Comparison of ENCODE assay signal across 8 cellular contexts in genomic region chr22:20021196-20022181, GRCh38. TPM values are rescaled to one million over a fixed set of nuclear protein-coding genes. Genes with fewer than 3 reads are reported as not detected.
DNase-seq lines count a peak whose midpoint lies in the region; ATAC-seq and TF ChIP-seq lines count a peak whose summit lies in the region.

No MANE protein-coding gene starts in this region.

- no peaks in the 10 kb centered on the region for H3K27me3 Mint-ChIP-seq in activated CD4-positive, alpha-beta T cell treated with anti-CD3 and anti-CD28 coated beads for 36 hours
- peaks cover 6 to 10% of the 10 kb centered on the region in 2 donors for H3K27me3 Mint-ChIP-seq in stimulated activated naive B cell treated with anti-CD40 and anti-IgM and Interleukin-4, amounts not matched to agents 10 μg/mL and 1 μg/mL and 100 μg/mL, for 72 hours

- no peaks in the 10 kb centered on the region for H3K36me3 ChIP-seq in PC-3 (ENCODE audit: low read depth, low read length)

- no peaks in the 10 kb centered on the region for H3F3A ChIP-seq in PC-3 (ENCODE audit: low read length, unreplicated experiment)

- no peaks in the 10 kb centered on the region for H3K9me2 ChIP-seq in PC-3 (replicated peaks; ENCODE audit: low read length)

- no peaks in the 10 kb centered on the region for H3K27me3 ChIP-seq in PC-3 (ENCODE audit: low read length)

- TSS peak; percentile 45 for BruUV-seq in PC-3 (replicated peaks; lab: Mats Ljungman, UMichigan)

- H3K9me3 ChIP-seq in PC-3 (ENCODE audit: low read length), result no peaks in the 10 kb centered on the region

- H3K4me3 ChIP-seq in PC-3 (ENCODE audit: low read length), result peak overlapping the region; percentile 85

- peak overlapping the region; percentile 46; the same call in 1 of the 2 replicates for H2AFZ ChIP-seq in PC-3 (ENCODE audit: low read length)

- POLR2A ChIA-PET in activated CD4-positive, alpha-beta T cell treated with anti-CD3 and anti-CD28 coated beads for 36 hours (lab: Charles Lee), result interaction anchor here (0.5 to 2.0 kb wide), 4 partner anchors 17 to 96 kb away, joined by 3 to 5 read pairs (median 4); partner anchors contain the start of gene TRMT2A
- POLR2A ChIA-PET in PC-3 (lab: Charles Lee; ENCODE audit: unreplicated experiment), result interaction anchor here (0.6 kb wide), 1 partner anchor 37 kb away, joined by 3 read pairs; no protein-coding TSS in a partner anchor

- peaks cover 24% of the 10 kb centered on the region for H3K79me2 ChIP-seq in PC-3 (ENCODE audit: low read length)

- TF ChIP-seq CTCF in PC-3 (conservative IDR thresholded peaks at IDR 0.05; ENCODE audit: low read depth, low read length), result no peak

- ATAC-seq in activated CD4-positive, alpha-beta T cell treated with anti-CD3 and anti-CD28 coated beads for 36 hours, result no peak
- peak; percentile 33 for ATAC-seq in PC-3
- peak; percentile 33 for ATAC-seq in left colon
- peak; percentile 12 to 21 for ATAC-seq in stimulated activated naive B cell treated with anti-CD40 and anti-IgM and Interleukin-4, amounts not matched to agents 10 μg/mL and 1 μg/mL and 100 μg/mL, for 72 hours (replicated peaks)

- H3K4me1 ChIP-seq in PC-3 (ENCODE audit: insufficient read depth, low read length), result peaks cover 17% of the 10 kb centered on the region

- CTCF ChIA-PET in activated CD4-positive, alpha-beta T cell treated with anti-CD3 and anti-CD28 coated beads for 36 hours (lab: Charles Lee), result interaction anchor here (0.6 to 0.7 kb wide), 3 partner anchors 43 to 1672 kb away, joined by 3 read pairs; no protein-coding TSS in a partner anchor
- CTCF ChIA-PET in PC-3 (lab: Charles Lee), result no interaction called here

- H3K36me3 Mint-ChIP-seq in activated CD4-positive, alpha-beta T cell treated with anti-CD3 and anti-CD28 coated beads for 36 hours (ENCODE audit: low read depth), result no peaks in the 10 kb centered on the region
- peaks cover 8 to 9% of the 10 kb centered on the region in 2 donors for H3K36me3 Mint-ChIP-seq in stimulated activated naive B cell treated with anti-CD40 and anti-IgM and Interleukin-4, amounts not matched to agents 10 μg/mL and 1 μg/mL and 100 μg/mL, for 72 hours

- H3K9ac ChIP-seq in PC-3 (ENCODE audit: low read length), result peak overlapping the region; percentile 90

- DNase-seq in activated CD4-positive, alpha-beta T cell treated with anti-CD3 and anti-CD28 coated beads for 36 hours, result peak; percentile 43
- DNase-seq in activated CD4-positive, alpha-beta T cell treated with anti-CD3 and anti-CD28 coated beads for 1 hour, result no peak
- DNase-seq in PC-3 (peak; percentile 46), left colon (peak; percentile 50 to 57), GDM1 (lab: John Stamatoyannopoulos, UW) (no peak), SKM-1 treated with dmso at 0.1 percent for 144 hours (lab: John Stamatoyannopoulos, UW; ENCODE audit: unreplicated experiment) (no peak)
- DNase-seq in stimulated activated naive B cell treated with anti-CD40 and anti-IgM and Interleukin-4, amounts not matched to agents 10 μg/mL and 1 μg/mL and 100 μg/mL, for 72 hours, result peak; percentile 23

- intact Hi-C loops in activated CD4-positive, alpha-beta T cell treated with anti-CD3 and anti-CD28 coated beads for 36 hours (cut with DNase I, micrococcal nuclease), result loop anchor here (1.0 to 5.0 kb wide), 13 partner anchors 34 to 981 kb away; partner anchors contain the start of genes TRMT2A (in 2 of the 2), CDC45 (in 1 of the 2), CLTCL1 (in 1 of the 2) and COMT (in 1 of the 2)
- intact Hi-C loops in PC-3 (cut with micrococcal nuclease) (no loop called here), left colon (cut with DNase I, micrococcal nuclease) (no loop called here)

- H3K27ac ChIP-seq in PC-3 (ENCODE audit: low read length) (peak overlapping the region; percentile 67), cingulate gyrus (ENCODE audit: low read depth, low read length) (peak overlapping the region; percentile 94)

- no peaks in the 10 kb centered on the region for H3K9me3 Mint-ChIP-seq in activated CD4-positive, alpha-beta T cell treated with anti-CD3 and anti-CD28 coated beads for 36 hours (ENCODE audit: low read depth)
- no peaks in the 10 kb centered on the region for H3K9me3 Mint-ChIP-seq in stimulated activated naive B cell treated with anti-CD40 and anti-IgM and Interleukin-4, amounts not matched to agents 10 μg/mL and 1 μg/mL and 100 μg/mL, for 72 hours

- H3K4me2 ChIP-seq in PC-3 (ENCODE audit: low read length), result peak overlapping the region; percentile 87

- peak overlapping the region; percentile 94 for H3K4me3 Mint-ChIP-seq in activated CD4-positive, alpha-beta T cell treated with anti-CD3 and anti-CD28 coated beads for 36 hours
- H3K4me3 Mint-ChIP-seq in stimulated activated naive B cell treated with anti-CD40 and anti-IgM and Interleukin-4, amounts not matched to agents 10 μg/mL and 1 μg/mL and 100 μg/mL, for 72 hours, result peak overlapping the region; percentile 94 to 95

- peak overlapping the region; percentile 89 for H3K27ac Mint-ChIP-seq in activated CD4-positive, alpha-beta T cell treated with anti-CD3 and anti-CD28 coated beads for 36 hours
- H3K27ac Mint-ChIP-seq in stimulated activated naive B cell treated with anti-CD40 and anti-IgM and Interleukin-4, amounts not matched to agents 10 μg/mL and 1 μg/mL and 100 μg/mL, for 72 hours, result peak overlapping the region; percentile 93

- H4K20me1 ChIP-seq in PC-3 (ENCODE audit: low read length), result no peaks in the 10 kb centered on the region

- H3K4me1 Mint-ChIP-seq in activated CD4-positive, alpha-beta T cell treated with anti-CD3 and anti-CD28 coated beads for 36 hours, result peaks cover 35% of the 10 kb centered on the region
- peaks cover 43 to 58% of the 10 kb centered on the region in 2 donors for H3K4me1 Mint-ChIP-seq in stimulated activated naive B cell treated with anti-CD40 and anti-IgM and Interleukin-4, amounts not matched to agents 10 μg/mL and 1 μg/mL and 100 μg/mL, for 72 hours

RNA-seq across cellular contexts. Expression of gene TANGO2, which starts 0.6 kb away (rescaled TPM):
- 10 to 100 TPM; 20.3 to 22.8 TPM for total RNA-seq in activated CD4-positive, alpha-beta T cell treated with anti-CD3 and anti-CD28 coated beads for 36 hours
- total RNA-seq in PC-3 (2014; rRNA removed), result 23.5 and 33.7 TPM in 2 replicates
- total RNA-seq in left colon, result 10 to 100 TPM; 28.7 to 29.9 TPM

RNA-seq across cellular contexts. Expression of gene ARVCF, which starts 4.9 kb away (rescaled TPM):
- total RNA-seq in activated CD4-positive, alpha-beta T cell treated with anti-CD3 and anti-CD28 coated beads for 36 hours, result 1 to 10 TPM; 1.3 to 2.1 TPM
- 19.7 and 20.0 TPM in 2 replicates for total RNA-seq in PC-3 (2014; rRNA removed)
- total RNA-seq in left colon, result 10 to 100 TPM; 12.2 to 13.0 TPM

RNA-seq across cellular contexts. Expression of gene DGCR8, which starts 58.6 kb away (rescaled TPM):
- total RNA-seq in activated CD4-positive, alpha-beta T cell treated with anti-CD3 and anti-CD28 coated beads for 36 hours, result 10 to 100 TPM; 31.8 to 32.3 TPM
- total RNA-seq in PC-3 (2014; rRNA removed), result 41.7 and 43.6 TPM in 2 replicates
- 10 to 100 TPM; 32.7 to 46.8 TPM for total RNA-seq in left colon

Comparison
In these comparisons a context has a peak if more than half of its experiments do, and no peak if none do; other contexts are left out.
1. DNase-seq: peak in activated CD4-positive, alpha-beta T cell treated with anti-CD3 and anti-CD28 coated beads for 36 hours (single experiment), PC-3 (single experiment), left colon (2 of 2) and stimulated activated naive B cell treated with anti-CD40 and anti-IgM and Interleukin-4, amounts not matched to agents 10 μg/mL and 1 μg/mL and 100 μg/mL, for 72 hours (single experiment); none in activated CD4-positive, alpha-beta T cell treated with anti-CD3 and anti-CD28 coated beads for 1 hour (single experiment), GDM1 (single experiment) and SKM-1 treated with dmso at 0.1 percent for 144 hours (single experiment).
2. intact Hi-C loops: an anchor here in activated CD4-positive, alpha-beta T cell treated with anti-CD3 and anti-CD28 coated beads for 36 hours (1.0 to 5.0 kb wide); none called in PC-3 and left colon.